ENCODE assay signal across 24 cellular contexts in genomic region chr11:83545494-83545893, GRCh38.
"Had no signal": no experiment of that assay in that cellular context is flagged by ENCODE, and none has a peak within 500 bp of the region (broad histone marks: within the 10 kb centered on the region; RNA-seq: fewer than 3 reads in every experiment).

No MANE protein-coding gene starts in this region.

- ATAC-seq: activated CD4-positive, alpha-beta T cell treated with anti-CD3 and anti-CD28 coated beads for 36 hours; effector memory CD8-positive, alpha-beta T cell; gastroesophageal sphincter; naive thymus-derived CD4-positive, alpha-beta T cell; psoas muscle; stimulated activated memory B cell treated with anti-CD40 and anti-IgM and Interleukin-4, amounts not matched to agents 10 μg/mL and 1 μg/mL and 100 μg/mL, for 72 hours; stimulated activated naive CD8-positive, alpha-beta T cell treated with anti-CD3 and anti-CD28 coated beads, Interleukin-15, amount 100 ng/mL, for 72 hours had no signal

- H3K4me3 Mint-ChIP-seq: activated CD4-positive, alpha-beta T cell treated with anti-CD3 and anti-CD28 coated beads for 36 hours; activated naive CD8-positive, alpha-beta T cell; effector memory CD8-positive, alpha-beta T cell; naive thymus-derived CD4-positive, alpha-beta T cell; neural crest cell; stimulated activated memory B cell treated with anti-CD40 and anti-IgM and Interleukin-4, amounts not matched to agents 10 μg/mL and 1 μg/mL and 100 μg/mL, for 72 hours; stimulated activated naive CD8-positive, alpha-beta T cell treated with anti-CD3 and anti-CD28 coated beads, Interleukin-15, amount 100 ng/mL, for 72 hours; T-helper 2 cell treated with Interferon-gamma antibody and Interleukin-4, amounts not matched to agents 5 μg/mL and 100 μg/mL, for 36 hours; type B pancreatic cell had no signal

- H3K27ac ChIP-seq: coronary artery, gastroesophageal sphincter, parathyroid adenoma, psoas muscle, sigmoid colon, uterus had no signal

- H3K9ac ChIP-seq: parathyroid adenoma had no signal

- H3K9me3 Mint-ChIP-seq: neural crest cell; stimulated activated memory B cell treated with anti-CD40 and anti-IgM and Interleukin-4, amounts not matched to agents 10 μg/mL and 1 μg/mL and 100 μg/mL, for 72 hours; stimulated activated naive CD8-positive, alpha-beta T cell treated with anti-CD3 and anti-CD28 coated beads, Interleukin-15, amount 100 ng/mL, for 72 hours; T-helper 2 cell treated with Interferon-gamma antibody and Interleukin-4, amounts not matched to agents 5 μg/mL and 100 μg/mL, for 36 hours; type B pancreatic cell had no signal

- H3K4me3 ChIP-seq: coronary artery, gastroesophageal sphincter, hepatocyte, psoas muscle, sigmoid colon, uterus had no signal

- H3K36me3 Mint-ChIP-seq: activated naive CD8-positive, alpha-beta T cell; stimulated activated memory B cell treated with anti-CD40 and anti-IgM and Interleukin-4, amounts not matched to agents 10 μg/mL and 1 μg/mL and 100 μg/mL, for 72 hours; type B pancreatic cell had no signal

- H3K27ac Mint-ChIP-seq: activated CD4-positive, alpha-beta T cell treated with anti-CD3 and anti-CD28 coated beads for 36 hours; activated naive CD8-positive, alpha-beta T cell; effector memory CD8-positive, alpha-beta T cell; naive thymus-derived CD4-positive, alpha-beta T cell; stimulated activated memory B cell treated with anti-CD40 and anti-IgM and Interleukin-4, amounts not matched to agents 10 μg/mL and 1 μg/mL and 100 μg/mL, for 72 hours; stimulated activated naive CD8-positive, alpha-beta T cell treated with anti-CD3 and anti-CD28 coated beads, Interleukin-15, amount 100 ng/mL, for 72 hours; T-helper 2 cell treated with Interferon-gamma antibody and Interleukin-4, amounts not matched to agents 5 μg/mL and 100 μg/mL, for 36 hours; type B pancreatic cell had no signal

- H3K9me3 ChIP-seq: gastroesophageal sphincter, psoas muscle, sigmoid colon, uterus had no signal

- H3K27me3 Mint-ChIP-seq: effector memory CD8-positive, alpha-beta T cell; stimulated activated naive CD8-positive, alpha-beta T cell treated with anti-CD3 and anti-CD28 coated beads, Interleukin-15, amount 100 ng/mL, for 72 hours had no signal

- H3K36me3 ChIP-seq: gastroesophageal sphincter, sigmoid colon, uterus had no signal

- DNase-seq: activated CD4-positive, alpha-beta T cell treated with anti-CD3 and anti-CD28 coated beads for 36 hours; activated CD4-positive, alpha-beta T cell treated with anti-CD3 and anti-CD28 coated beads, Interleukin-2, amount 50 U/mL, for 4 hours; activated CD4-positive, CD25-positive, alpha-beta regulatory T cell; activated effector memory CD4-positive, alpha-beta T cell treated with Interleukin-2 at 50 U/mL for 16 hours; activated naive CD4-positive, alpha-beta T cell treated with Interleukin-2 at 50 U/mL for 16 hours; effector memory CD8-positive, alpha-beta T cell; naive thymus-derived CD4-positive, alpha-beta T cell; occipital lobe; psoas muscle; sigmoid colon; small intestine; stimulated activated CD4-positive, alpha-beta T cell treated with anti-CD3 and anti-CD28 coated beads, Interleukin-4, amount 100 ng/mL, for 4 hours; stimulated activated CD8-positive, alpha-beta memory T cell treated with anti-CD3 and anti-CD28 coated beads, Interleukin-4, amount 100 ng/mL, for 48 hours; stimulated activated naive CD8-positive, alpha-beta T cell treated with anti-CD3 and anti-CD28 coated beads, Interleukin-15, amount 100 ng/mL, for 72 hours; uterus had no signal

- H3K4me1 ChIP-seq: parathyroid adenoma, psoas muscle, uterus had no signal

- H3K27me3 ChIP-seq: gastroesophageal sphincter, hepatocyte, sigmoid colon, uterus had no signal

- H3K4me1 Mint-ChIP-seq: naive thymus-derived CD4-positive, alpha-beta T cell; stimulated activated memory B cell treated with anti-CD40 and anti-IgM and Interleukin-4, amounts not matched to agents 10 μg/mL and 1 μg/mL and 100 μg/mL, for 72 hours; stimulated activated naive CD8-positive, alpha-beta T cell treated with anti-CD3 and anti-CD28 coated beads, Interleukin-15, amount 100 ng/mL, for 72 hours had no signal
